ENCODE assay signal across 13 cellular contexts in genomic region chr19:46823049-46823448, GRCh38.
"Had no signal": no experiment of that assay in that cellular context is flagged by ENCODE, and none has a peak within 500 bp of the region (broad histone marks: within the 10 kb centered on the region; RNA-seq: fewer than 3 reads in every experiment).

No MANE protein-coding gene starts in this region.

- H3K36me3 Mint-ChIP-seq: stimulated activated naive B cell treated with anti-CD40 and anti-IgM and Interleukin-4, amounts not matched to agents 10 μg/mL and 1 μg/mL and 100 μg/mL, for 72 hours had no signal

- H3K27me3 ChIP-seq: ascending aorta, breast epithelium, ovary, thyroid gland had no signal

- H3K9me3 Mint-ChIP-seq: activated CD4-positive, alpha-beta T cell treated with anti-CD3 and anti-CD28 coated beads, Interleukin-2, amount 10 ng/mL, durations not matched to agents 7 days and 5 days; activated naive CD8-positive, alpha-beta T cell treated with anti-CD3 and anti-CD28 coated beads, Interleukin-2, amount 50 U/mL, for 24 hours; dendritic cell treated with granulocyte-macrophage colony-stimulating factor and Interleukin-4, amounts not matched to agents 40 ng/mL and 50 ng/mL, for 4 days had no signal

- H3K4me1 ChIP-seq: ascending aorta, breast epithelium, thyroid gland had no signal

- H3K4me3 Mint-ChIP-seq: activated CD4-positive, alpha-beta T cell treated with anti-CD3 and anti-CD28 coated beads, Interleukin-2, amount 10 ng/mL, durations not matched to agents 7 days and 5 days; activated naive CD8-positive, alpha-beta T cell treated with anti-CD3 and anti-CD28 coated beads, Interleukin-2, amount 50 U/mL, for 24 hours had no signal

- ATAC-seq: activated naive CD8-positive, alpha-beta T cell treated with anti-CD3 and anti-CD28 coated beads, Interleukin-2, amount 50 U/mL, for 24 hours; stimulated activated naive B cell treated with anti-CD40 and anti-IgM and Interleukin-4, amounts not matched to agents 10 μg/mL and 1 μg/mL and 100 μg/mL, for 72 hours had no signal

- H3K27me3 Mint-ChIP-seq: activated CD4-positive, alpha-beta T cell treated with anti-CD3 and anti-CD28 coated beads, Interleukin-2, amount 10 ng/mL, durations not matched to agents 7 days and 5 days; activated naive CD8-positive, alpha-beta T cell treated with anti-CD3 and anti-CD28 coated beads, Interleukin-2, amount 50 U/mL, for 24 hours; dendritic cell treated with granulocyte-macrophage colony-stimulating factor and Interleukin-4, amounts not matched to agents 40 ng/mL and 50 ng/mL, for 4 days; stimulated activated naive B cell treated with anti-CD40 and anti-IgM and Interleukin-4, amounts not matched to agents 10 μg/mL and 1 μg/mL and 100 μg/mL, for 72 hours had no signal

- H3K4me3 ChIP-seq: ascending aorta, breast epithelium, lower lobe of right lung, ovary, thyroid gland had no signal

- H3K9me3 ChIP-seq: ascending aorta, breast epithelium, lower lobe of right lung, ovary, thyroid gland had no signal

- H3K27ac ChIP-seq: ascending aorta, breast epithelium, ovary, thyroid gland had no signal

- H3K36me3 ChIP-seq: ascending aorta, breast epithelium, lower lobe of right lung, ovary, thyroid gland had no signal

- DNase-seq: activated CD4-positive, alpha-beta T cell treated with anti-CD3 and anti-CD28 coated beads, Interleukin-2, amount 10 ng/mL, durations not matched to agents 7 days and 5 days; activated CD8-positive, alpha-beta memory T cell treated with anti-CD3 and anti-CD28 coated beads for 24 hours; activated naive CD8-positive, alpha-beta T cell treated with anti-CD3 and anti-CD28 coated beads, Interleukin-2, amount 50 U/mL, for 24 hours; effector memory CD4-positive, alpha-beta T cell; head of caudate nucleus; lower lobe of right lung; ovary; stimulated activated CD4-positive, alpha-beta T cell treated with anti-CD3 and anti-CD28 coated beads, Interleukin-12 subunit alpha, Interleukin-12 subunit beta, amount 100 ng/mL, for 4 hours; stimulated activated naive B cell treated with anti-CD40 and anti-IgM and Interleukin-4, amounts not matched to agents 10 μg/mL and 1 μg/mL and 100 μg/mL, for 72 hours; thyroid gland had no signal
